ENCODE assay signal across 14 cellular contexts in genomic region chr13:50037788-50038187, GRCh38. TPM values are rescaled to one million over a fixed set of nuclear protein-coding genes. Genes with fewer than 3 reads are reported as not detected.
DNase-seq lines count a peak whose midpoint lies in the region; ATAC-seq and TF ChIP-seq lines count a peak whose summit lies in the region.
"Had no signal": no experiment of that assay in that cellular context is flagged by ENCODE, and none has a peak within 500 bp of the region (broad histone marks: within the 10 kb centered on the region; RNA-seq: fewer than 3 reads in every experiment).

No MANE protein-coding gene starts in this region.

- peaks cover 52% of the 10 kb centered on the region for H3K36me3 Mint-ChIP-seq in Caco-2 (ENCODE audit: insufficient read depth, unreplicated experiment)
- H3K36me3 Mint-ChIP-seq in stimulated activated effector memory CD8-positive, alpha-beta T cell treated with anti-CD3 and anti-CD28 coated beads, Interleukin-12 subunit alpha, Interleukin-12 subunit beta, amount 100 ng/mL, for 72 hours, result peaks cover 45% of the 10 kb centered on the region
- H3K36me3 Mint-ChIP-seq in activated naive CD8-positive, alpha-beta T cell treated with anti-CD3 and anti-CD28 coated beads, Interleukin-2, amount 50 U/mL, for 24 hours (ENCODE audit: low read depth), result peaks cover 20% of the 10 kb centered on the region

- TF ChIP-seq CTCF in Caco-2 (IDR thresholded peaks at IDR 0.05; ENCODE audit: insufficient read depth in 1 of 2, low read depth in 1 of 2, low read length in 1 of 2, severe bottlenecking in 1 of 2, unreplicated experiment in 1 of 2) (no peak), LNCaP clone FGC (IDR thresholded peaks at IDR 0.05; ENCODE audit: control insufficient read depth, extremely low read depth, insufficient read depth) (no peak)

- H3K4me3 ChIP-seq in Caco-2 (ENCODE audit: low read depth, low read length), result no peak overlapping the region
- H3K4me3 ChIP-seq in LNCaP clone FGC (ENCODE audit: low read depth, low read length), result no peak overlapping the region

- H3K27ac Mint-ChIP-seq in Caco-2 (ENCODE audit: unreplicated experiment), result peak overlapping the region; percentile 10
- peak overlapping the region; percentile 20 for H3K27ac Mint-ChIP-seq in stimulated activated effector memory CD8-positive, alpha-beta T cell treated with anti-CD3 and anti-CD28 coated beads, Interleukin-12 subunit alpha, Interleukin-12 subunit beta, amount 100 ng/mL, for 72 hours
- H3K27ac Mint-ChIP-seq in activated naive CD8-positive, alpha-beta T cell treated with anti-CD3 and anti-CD28 coated beads, Interleukin-2, amount 50 U/mL, for 24 hours, result no peak overlapping the region
- H3K27ac Mint-ChIP-seq: B cell; CD8-positive, alpha-beta T cell had no signal

- no peaks in the 10 kb centered on the region for H3K4me1 ChIP-seq in Caco-2

- no peak for ATAC-seq in stimulated activated effector memory CD8-positive, alpha-beta T cell treated with anti-CD3 and anti-CD28 coated beads, Interleukin-12 subunit alpha, Interleukin-12 subunit beta, amount 100 ng/mL, for 72 hours
- ATAC-seq in activated naive CD8-positive, alpha-beta T cell treated with anti-CD3 and anti-CD28 coated beads, Interleukin-2, amount 50 U/mL, for 24 hours, result no peak
- ATAC-seq: CD8-positive, alpha-beta T cell had no signal

- CTCF ChIA-PET in Caco-2 (lab: Charles Lee), result no interaction called here

- H3K9me3 Mint-ChIP-seq in Caco-2 (ENCODE audit: unreplicated experiment), result no peaks in the 10 kb centered on the region
- H3K9me3 Mint-ChIP-seq in stimulated activated effector memory CD8-positive, alpha-beta T cell treated with anti-CD3 and anti-CD28 coated beads, Interleukin-12 subunit alpha, Interleukin-12 subunit beta, amount 100 ng/mL, for 72 hours, result no peaks in the 10 kb centered on the region
- no peaks in the 10 kb centered on the region for H3K9me3 Mint-ChIP-seq in activated naive CD8-positive, alpha-beta T cell treated with anti-CD3 and anti-CD28 coated beads, Interleukin-2, amount 50 U/mL, for 24 hours
- H3K9me3 Mint-ChIP-seq: CD8-positive, alpha-beta T cell; H9 had no signal

- POLR2A ChIA-PET in Caco-2 (lab: Charles Lee), result interaction anchor here (0.6 kb wide), 1 partner anchor 52 kb away, joined by 3 read pairs; no protein-coding TSS in a partner anchor

- H3K4me1 Mint-ChIP-seq in Caco-2 (ENCODE audit: low read depth, unreplicated experiment), result no peaks in the 10 kb centered on the region
- no peaks in the 10 kb centered on the region for H3K4me1 Mint-ChIP-seq in stimulated activated effector memory CD8-positive, alpha-beta T cell treated with anti-CD3 and anti-CD28 coated beads, Interleukin-12 subunit alpha, Interleukin-12 subunit beta, amount 100 ng/mL, for 72 hours
- H3K4me1 Mint-ChIP-seq in activated naive CD8-positive, alpha-beta T cell treated with anti-CD3 and anti-CD28 coated beads, Interleukin-2, amount 50 U/mL, for 24 hours, result peaks cover 1% of the 10 kb centered on the region

- DNase-seq in Caco-2 (no peak), LNCaP clone FGC (ENCODE audit: low read depth) (peak; percentile 23), fibroblast of gingiva (ENCODE audit: low read depth) (peak; percentile 5), T1000 (lab: John Stamatoyannopoulos, UW) (no peak), cerebellum (ENCODE audit: low spot score) (no peak), amygdala (lab: John Stamatoyannopoulos, UW) (no peak)
- no peak for DNase-seq in stimulated activated effector memory CD8-positive, alpha-beta T cell treated with anti-CD3 and anti-CD28 coated beads, Interleukin-12 subunit alpha, Interleukin-12 subunit beta, amount 100 ng/mL, for 72 hours (ENCODE audit: low spot score in 2 of 2)
- no peak for DNase-seq in activated naive CD8-positive, alpha-beta T cell treated with anti-CD3 and anti-CD28 coated beads, Interleukin-2, amount 50 U/mL, for 24 hours
- DNase-seq: C1 segment of cervical spinal cord; CD8-positive, alpha-beta T cell; COR-L47; GOT3; H9 had no signal

- no peaks in the 10 kb centered on the region for H3K9me3 ChIP-seq in Caco-2

- no peaks in the 10 kb centered on the region for H3K27me3 ChIP-seq in Caco-2 (replicated peaks; ENCODE audit: control insufficient read depth, insufficient read depth, low read length)

- no peaks in the 10 kb centered on the region for H3K36me3 ChIP-seq in Caco-2 (ENCODE audit: control insufficient read depth, insufficient read depth, low read length)

- H3K27me3 Mint-ChIP-seq in Caco-2 (ENCODE audit: insufficient read depth, unreplicated experiment), result no peaks in the 10 kb centered on the region
- H3K27me3 Mint-ChIP-seq in activated naive CD8-positive, alpha-beta T cell treated with anti-CD3 and anti-CD28 coated beads, Interleukin-2, amount 50 U/mL, for 24 hours, result no peaks in the 10 kb centered on the region
- H3K27me3 Mint-ChIP-seq: B cell had no signal

- H3K4me3 Mint-ChIP-seq in Caco-2 (ENCODE audit: unreplicated experiment), result no peak overlapping the region
- no peak overlapping the region for H3K4me3 Mint-ChIP-seq in stimulated activated effector memory CD8-positive, alpha-beta T cell treated with anti-CD3 and anti-CD28 coated beads, Interleukin-12 subunit alpha, Interleukin-12 subunit beta, amount 100 ng/mL, for 72 hours
- H3K4me3 Mint-ChIP-seq in activated naive CD8-positive, alpha-beta T cell treated with anti-CD3 and anti-CD28 coated beads, Interleukin-2, amount 50 U/mL, for 24 hours, result no peak overlapping the region
- H3K4me3 Mint-ChIP-seq: B cell; CD8-positive, alpha-beta T cell; H9 had no signal

- intact Hi-C loops in Caco-2 (cut with micrococcal nuclease; ENCODE audit: unreplicated experiment), result no loop called here

- BruUV-seq in Caco-2 (replicated peaks; lab: Mats Ljungman, UMichigan), result no TSS peak

RNA-seq across cellular contexts. Expression of gene KCNRG, which starts 22.5 kb away (rescaled TPM):
- 0.20 and 0.58 TPM in 2 replicates for total RNA-seq in Caco-2 (2022)
- 14.4 TPM for total RNA-seq in cerebellum

RNA-seq across cellular contexts. Expression of gene TRIM13, which starts 40.9 kb away (rescaled TPM):
- total RNA-seq in Caco-2 (2022) (16.5 and 21.0 TPM in 2 replicates), cerebellum (75.0 TPM)

Comparison
In these comparisons a context has a peak if more than half of its experiments do, and no peak if none do; other contexts are left out.
1. DNase-seq: peak in LNCaP clone FGC (single experiment) and fibroblast of gingiva (single experiment); none in Caco-2 (0 of 2), stimulated activated effector memory CD8-positive, alpha-beta T cell treated with anti-CD3 and anti-CD28 coated beads, Interleukin-12 subunit alpha, Interleukin-12 subunit beta, amount 100 ng/mL, for 72 hours (0 of 2), T1000 (single experiment), cerebellum (single experiment), amygdala (0 of 56) and activated naive CD8-positive, alpha-beta T cell treated with anti-CD3 and anti-CD28 coated beads, Interleukin-2, amount 50 U/mL, for 24 hours (single experiment).